In genomic region chr5:40796487-40796889, GRCh38 we compare ENCODE assay signal across 8 cellular contexts. TPM values are rescaled to one million over a fixed set of nuclear protein-coding genes. Genes with fewer than 3 reads are reported as not detected.
A peak's percentile ranks its signal among the peaks of the same experiment; 100 is the strongest.
DNase-seq lines count a peak whose midpoint lies in the region; ATAC-seq and TF ChIP-seq lines count a peak whose summit lies in the region.

No MANE protein-coding gene starts in this region.

- POLR2A ChIA-PET in activated CD8-positive, alpha-beta T cell treated with anti-CD3 and anti-CD28 coated beads for 36 hours (lab: Charles Lee) = interaction anchor here (1.2 kb wide), 1 partner anchor 39 kb away, joined by 3 read pairs; the partner anchor contains the start of gene RPL37

- no peaks in the 10 kb centered on the region for H3K36me3 ChIP-seq in tibial artery

- peaks cover 36% of the 10 kb centered on the region for H3K4me1 Mint-ChIP-seq in activated CD4-positive, alpha-beta T cell treated with anti-CD3 and anti-CD28 coated beads, Interleukin-2, amount 10 ng/mL, durations not matched to agents 24 days and 14 days
- peaks cover 46% of the 10 kb centered on the region for H3K4me1 Mint-ChIP-seq in activated CD8-positive, alpha-beta T cell treated with anti-CD3 and anti-CD28 coated beads for 36 hours (ENCODE audit: low read depth)
- H3K4me1 Mint-ChIP-seq in immature natural killer cell = peaks cover 37 to 68% of the 10 kb centered on the region in 2 donors

- H3K27ac Mint-ChIP-seq in activated CD4-positive, alpha-beta T cell treated with anti-CD3 and anti-CD28 coated beads, Interleukin-2, amount 10 ng/mL, durations not matched to agents 24 days and 14 days = no peak overlapping the region
- H3K27ac Mint-ChIP-seq in activated CD8-positive, alpha-beta T cell treated with anti-CD3 and anti-CD28 coated beads for 36 hours = peak overlapping the region; percentile 54
- H3K27ac Mint-ChIP-seq in immature natural killer cell = peak overlapping the region; percentile 57 to 94 (median 86)

- H3K9me3 Mint-ChIP-seq in activated CD4-positive, alpha-beta T cell treated with anti-CD3 and anti-CD28 coated beads, Interleukin-2, amount 10 ng/mL, durations not matched to agents 24 days and 14 days = no peaks in the 10 kb centered on the region
- no peaks in the 10 kb centered on the region for H3K9me3 Mint-ChIP-seq in activated CD8-positive, alpha-beta T cell treated with anti-CD3 and anti-CD28 coated beads for 36 hours
- H3K9me3 Mint-ChIP-seq in immature natural killer cell = no peaks in the 10 kb centered on the region

- H3K4me3 ChIP-seq in tibial artery = peak overlapping the region; percentile 63 to 89

- peak overlapping the region; percentile 86 for H3K4me3 Mint-ChIP-seq in activated CD4-positive, alpha-beta T cell treated with anti-CD3 and anti-CD28 coated beads, Interleukin-2, amount 10 ng/mL, durations not matched to agents 24 days and 14 days
- H3K4me3 Mint-ChIP-seq in activated CD8-positive, alpha-beta T cell treated with anti-CD3 and anti-CD28 coated beads for 36 hours = peak overlapping the region; percentile 89
- H3K4me3 Mint-ChIP-seq in immature natural killer cell = peak overlapping the region; percentile 63 to 95 (median 91)

- H3K4me1 ChIP-seq in tibial artery = peaks cover 0 to 52% (median 17%) of the 10 kb centered on the region in 4 donors

- peak overlapping the region; percentile 87 to 90 for H3K27ac ChIP-seq in tibial artery

- no peak for ATAC-seq in activated CD8-positive, alpha-beta T cell treated with anti-CD3 and anti-CD28 coated beads for 36 hours
- no peak for ATAC-seq in GM21423 (IDR thresholded peaks at IDR 0.05; ENCODE audit: unreplicated experiment)

- H3K36me3 Mint-ChIP-seq in activated CD4-positive, alpha-beta T cell treated with anti-CD3 and anti-CD28 coated beads, Interleukin-2, amount 10 ng/mL, durations not matched to agents 24 days and 14 days (ENCODE audit: low read depth) = peaks cover 27% of the 10 kb centered on the region
- H3K36me3 Mint-ChIP-seq in activated CD8-positive, alpha-beta T cell treated with anti-CD3 and anti-CD28 coated beads for 36 hours (ENCODE audit: low read depth) = peaks cover 26% of the 10 kb centered on the region
- H3K36me3 Mint-ChIP-seq in immature natural killer cell = no peaks in the 10 kb centered on the region

- no peaks in the 10 kb centered on the region for H3K27me3 ChIP-seq in tibial artery

- TF ChIP-seq CTCF in activated CD8-positive, alpha-beta T cell treated with anti-CD3 and anti-CD28 coated beads for 36 hours (IDR thresholded peaks at IDR 0.05) = no peak
- no peak for TF ChIP-seq CTCF in tibial artery (IDR thresholded peaks at IDR 0.05)

- H3K27me3 Mint-ChIP-seq in activated CD4-positive, alpha-beta T cell treated with anti-CD3 and anti-CD28 coated beads, Interleukin-2, amount 10 ng/mL, durations not matched to agents 24 days and 14 days = peaks cover 10% of the 10 kb centered on the region
- H3K27me3 Mint-ChIP-seq in activated CD8-positive, alpha-beta T cell treated with anti-CD3 and anti-CD28 coated beads for 36 hours = peaks cover 4% of the 10 kb centered on the region
- peaks cover 4 to 16% (median 12%) of the 10 kb centered on the region in 3 donors for H3K27me3 Mint-ChIP-seq in immature natural killer cell (ENCODE audit: low read depth in 3 of 3)

- intact Hi-C loops in activated CD4-positive, alpha-beta T cell treated with anti-CD3 and anti-CD28 coated beads, Interleukin-2, amount 10 ng/mL, durations not matched to agents 24 days and 14 days (cut with micrococcal nuclease) = no loop called here
- intact Hi-C loops in activated CD8-positive, alpha-beta T cell treated with anti-CD3 and anti-CD28 coated beads for 36 hours (cut with micrococcal nuclease) = loop anchor here (2.0 kb wide), 1 partner anchor 42 kb away; the partner anchor contains the start of gene TTC33
- intact Hi-C loops in tibial artery (cut with DNase I; ENCODE audit: low total_unique reads) = no loop called here
- intact Hi-C loops in head of caudate nucleus (cut with DNase I) = no loop called here

- no peak for DNase-seq in activated CD4-positive, alpha-beta T cell treated with anti-CD3 and anti-CD28 coated beads, Interleukin-2, amount 10 ng/mL, durations not matched to agents 24 days and 14 days
- DNase-seq in activated CD4-positive, alpha-beta T cell treated with anti-CD3 and anti-CD28 coated beads, Interleukin-2, amount 50 U/mL, for 48 hours = no peak
- no peak for DNase-seq in activated CD8-positive, alpha-beta T cell treated with anti-CD3 and anti-CD28 coated beads for 36 hours
- DNase-seq in immature natural killer cell = no peak
- no peak for DNase-seq in tibial artery
- no peak for DNase-seq in head of caudate nucleus
- no peak for DNase-seq in UCSD-AML1 (lab: John Stamatoyannopoulos, UW; ENCODE audit: unreplicated experiment)

- CTCF ChIA-PET in activated CD8-positive, alpha-beta T cell treated with anti-CD3 and anti-CD28 coated beads for 36 hours (lab: Charles Lee) = no interaction called here

- H3K9me3 ChIP-seq in tibial artery = no peaks in the 10 kb centered on the region

RNA-seq across cellular contexts. Expression of gene PRKAA1, which starts 1.7 kb away (rescaled TPM):
- total RNA-seq in activated CD4-positive, alpha-beta T cell treated with anti-CD3 and anti-CD28 coated beads, Interleukin-2, amount 10 ng/mL, durations not matched to agents 24 days and 14 days = 44.8 and 49.1 TPM in 2 replicates
- total RNA-seq in activated CD8-positive, alpha-beta T cell treated with anti-CD3 and anti-CD28 coated beads for 36 hours = 10 to 100 TPM; 33.8 to 35.2 TPM
- polyA plus RNA-seq in immature natural killer cell = 10 to 100 TPM; 32.5 to 54.3 (median 39.8) TPM

RNA-seq across cellular contexts. Expression of gene RPL37, which starts 38.5 kb away (rescaled TPM):
- 1,546 and 1,565 TPM in 2 replicates for total RNA-seq in activated CD4-positive, alpha-beta T cell treated with anti-CD3 and anti-CD28 coated beads, Interleukin-2, amount 10 ng/mL, durations not matched to agents 24 days and 14 days
- total RNA-seq in activated CD8-positive, alpha-beta T cell treated with anti-CD3 and anti-CD28 coated beads for 36 hours = 1,000 to 10,000 TPM; 1,914 to 1,950 TPM
- 1,000 to 10,000 TPM in 2 of 3 donors, 100 to 1,000 TPM in 1; 415 to 1,331 (median 1,143) TPM for polyA plus RNA-seq in immature natural killer cell

RNA-seq across cellular contexts. Expression of gene TTC33, which starts 40.7 kb away (rescaled TPM):
- total RNA-seq in activated CD4-positive, alpha-beta T cell treated with anti-CD3 and anti-CD28 coated beads, Interleukin-2, amount 10 ng/mL, durations not matched to agents 24 days and 14 days = 22.7 and 23.1 TPM in 2 replicates
- total RNA-seq in activated CD8-positive, alpha-beta T cell treated with anti-CD3 and anti-CD28 coated beads for 36 hours = 10 to 100 TPM; 21.4 to 21.5 TPM
- 10 to 100 TPM; 10.5 to 18.1 (median 11.2) TPM for polyA plus RNA-seq in immature natural killer cell

RNA-seq across cellular contexts. Expression of gene CARD6, which starts 44.7 kb away (rescaled TPM):
- total RNA-seq in activated CD4-positive, alpha-beta T cell treated with anti-CD3 and anti-CD28 coated beads, Interleukin-2, amount 10 ng/mL, durations not matched to agents 24 days and 14 days = 1.7 and 1.8 TPM in 2 replicates
- total RNA-seq in activated CD8-positive, alpha-beta T cell treated with anti-CD3 and anti-CD28 coated beads for 36 hours = 1 to 10 TPM; 1.2 to 1.4 TPM
- polyA plus RNA-seq in immature natural killer cell = 1 to 10 TPM; 1.5 to 4.5 (median 1.9) TPM
